ENCODE assay signal across 19 cellular contexts in genomic region chr7:102389810-102390209, GRCh38. TPM values are rescaled to one million over a fixed set of nuclear protein-coding genes. Genes with fewer than 3 reads are reported as not detected.
"Had no signal": no experiment of that assay in that cellular context is flagged by ENCODE, and none has a peak within 500 bp of the region (broad histone marks: within the 10 kb centered on the region; RNA-seq: fewer than 3 reads in every experiment).

No MANE protein-coding gene starts in this region.

- H3K4me3 Mint-ChIP-seq: activated naive CD8-positive, alpha-beta T cell treated with anti-CD3 and anti-CD28 coated beads, Interleukin-2, amount 50 U/mL, for 24 hours; activated T-helper 1 cell treated with anti-CD3 and anti-CD28 coated beads, Interleukin-12 subunit alpha, Interleukin-12 subunit beta, Interleukin-2, Interleukin-4 antibody, amounts not matched to agents 30 ng/mL and 10 ng/mL and 1 ng/mL, durations not matched to agents 14 hours and 24 hours and 36 hours; naive thymus-derived CD4-positive, alpha-beta T cell; stimulated activated effector memory CD8-positive, alpha-beta T cell treated with anti-CD3 and anti-CD28 coated beads, Interleukin-12 subunit alpha, Interleukin-12 subunit beta, amount 100 ng/mL, for 72 hours had no signal

- H3K9me3 ChIP-seq: lower lobe of right lung, right atrium auricular region, tibial nerve had no signal

- H3K4me1 ChIP-seq: lower lobe of right lung, right atrium auricular region had no signal

- H3K36me3 ChIP-seq: right atrium auricular region had no signal

- H3K27me3 ChIP-seq: right atrium auricular region, tibial nerve had no signal

- H3K4me3 ChIP-seq: lower lobe of right lung, right atrium auricular region, tibial nerve had no signal

- FAIRE-seq: astrocyte, endometrium, small intestine had no signal

- H3K27me3 Mint-ChIP-seq: activated naive CD8-positive, alpha-beta T cell treated with anti-CD3 and anti-CD28 coated beads, Interleukin-2, amount 50 U/mL, for 24 hours; naive thymus-derived CD4-positive, alpha-beta T cell had no signal

- H3K9me3 Mint-ChIP-seq: activated naive CD8-positive, alpha-beta T cell treated with anti-CD3 and anti-CD28 coated beads, Interleukin-2, amount 50 U/mL, for 24 hours; activated T-helper 1 cell treated with anti-CD3 and anti-CD28 coated beads, Interleukin-12 subunit alpha, Interleukin-12 subunit beta, Interleukin-2, Interleukin-4 antibody, amounts not matched to agents 30 ng/mL and 10 ng/mL and 1 ng/mL, durations not matched to agents 14 hours and 24 hours and 36 hours; stimulated activated effector memory CD8-positive, alpha-beta T cell treated with anti-CD3 and anti-CD28 coated beads, Interleukin-12 subunit alpha, Interleukin-12 subunit beta, amount 100 ng/mL, for 72 hours had no signal

- H3K4me1 Mint-ChIP-seq: activated naive CD8-positive, alpha-beta T cell treated with anti-CD3 and anti-CD28 coated beads, Interleukin-2, amount 50 U/mL, for 24 hours; stimulated activated effector memory CD8-positive, alpha-beta T cell treated with anti-CD3 and anti-CD28 coated beads, Interleukin-12 subunit alpha, Interleukin-12 subunit beta, amount 100 ng/mL, for 72 hours had no signal

- H3K27ac Mint-ChIP-seq: activated naive CD8-positive, alpha-beta T cell treated with anti-CD3 and anti-CD28 coated beads, Interleukin-2, amount 50 U/mL, for 24 hours; activated T-helper 1 cell treated with anti-CD3 and anti-CD28 coated beads, Interleukin-12 subunit alpha, Interleukin-12 subunit beta, Interleukin-2, Interleukin-4 antibody, amounts not matched to agents 30 ng/mL and 10 ng/mL and 1 ng/mL, durations not matched to agents 14 hours and 24 hours and 36 hours; stimulated activated effector memory CD8-positive, alpha-beta T cell treated with anti-CD3 and anti-CD28 coated beads, Interleukin-12 subunit alpha, Interleukin-12 subunit beta, amount 100 ng/mL, for 72 hours had no signal

- ATAC-seq: activated naive CD8-positive, alpha-beta T cell treated with anti-CD3 and anti-CD28 coated beads, Interleukin-2, amount 50 U/mL, for 24 hours; naive thymus-derived CD4-positive, alpha-beta T cell; stimulated activated effector memory CD8-positive, alpha-beta T cell treated with anti-CD3 and anti-CD28 coated beads, Interleukin-12 subunit alpha, Interleukin-12 subunit beta, amount 100 ng/mL, for 72 hours had no signal

- DNase-seq: activated CD4-positive, alpha-beta T cell treated with anti-CD3 and anti-CD28 coated beads for 4 hours; activated naive CD4-positive, alpha-beta T cell treated with Interleukin-2 at 50 U/mL for 16 hours; activated naive CD8-positive, alpha-beta T cell treated with anti-CD3 and anti-CD28 coated beads, Interleukin-2, amount 50 U/mL, for 24 hours; lower lobe of right lung; naive thymus-derived CD4-positive, alpha-beta T cell; posterior cingulate gyrus; small intestine; T1000 had no signal

- H3K27ac ChIP-seq: lower lobe of right lung, right atrium auricular region, tibial nerve, VCaP had no signal

RNA-seq across cellular contexts. Expression of gene SPDYE6, which starts 33.6 kb away (rescaled TPM):
- total RNA-seq: activated T-helper 1 cell treated with anti-CD3 and anti-CD28 coated beads, Interleukin-12 subunit alpha, Interleukin-12 subunit beta, Interleukin-2, Interleukin-4 antibody, amounts not matched to agents 30 ng/mL and 10 ng/mL and 1 ng/mL, durations not matched to agents 14 hours and 24 hours and 36 hours; astrocyte; esophagus mucosa; fibroblast of villous mesenchyme; lower lobe of right lung; mononuclear cell; right atrium auricular region; subcutaneous adipose tissue; tibial nerve had no signal
